ENCODE assay signal across 19 cellular contexts in the genomic region with DNA sequence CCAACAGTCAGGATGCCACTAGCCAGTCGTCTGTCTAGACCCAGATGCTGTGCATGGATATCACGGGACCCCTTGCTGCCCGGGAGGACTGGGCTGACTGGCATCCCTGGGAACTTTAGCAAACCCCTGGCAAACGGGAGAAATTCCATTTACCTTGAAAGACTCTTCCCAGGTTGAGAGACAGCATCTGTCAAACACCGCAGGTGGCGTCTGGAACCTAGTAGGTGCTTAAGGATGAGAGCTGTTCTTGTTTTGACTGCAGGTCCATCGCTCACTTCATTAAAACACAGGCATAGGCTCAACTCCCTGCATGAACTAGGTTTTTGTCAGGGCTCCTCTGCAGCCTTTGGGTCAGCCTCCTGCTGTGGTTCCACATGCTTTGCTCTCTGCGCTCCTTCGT.
DNase-seq lines count a peak whose midpoint lies in the region; ATAC-seq and TF ChIP-seq lines count a peak whose summit lies in the region.
"Had no signal": no experiment of that assay in that cellular context is flagged by ENCODE, and none has a peak within 500 bp of the region (broad histone marks: within the 10 kb centered on the region; RNA-seq: fewer than 3 reads in every experiment).

No MANE protein-coding gene starts in this region.

- H3K36me3 ChIP-seq in KMS-11 (ENCODE audit: insufficient read depth) (no peaks in the 10 kb centered on the region), OCI-LY7 (ENCODE audit: insufficient read depth, low read length) (no peaks in the 10 kb centered on the region), vagina (no peaks in the 10 kb centered on the region), uterus (no peaks in the 10 kb centered on the region)
- H3K36me3 ChIP-seq: BLaER1 had no signal

- H3K4me3 Mint-ChIP-seq in nephron progenitor cell: no peak overlapping the region
- H3K4me3 Mint-ChIP-seq: CD14-positive monocyte; CD4-positive, alpha-beta memory T cell; HFFc6 had no signal

- peak overlapping the region; percentile 86 for H3K27ac Mint-ChIP-seq in nephron progenitor cell
- H3K27ac Mint-ChIP-seq: CD14-positive monocyte; CD4-positive, alpha-beta memory T cell; HFFc6 had no signal

- H3K9me3 ChIP-seq in OCI-LY7 (ENCODE audit: low read length) (no peaks in the 10 kb centered on the region), vagina (no peaks in the 10 kb centered on the region), uterus (no peaks in the 10 kb centered on the region)

- TF ChIP-seq CTCF in KMS-11 (conservative IDR thresholded peaks at IDR 0.05; ENCODE audit: low read depth, low read length) (no peak), OCI-LY7 (conservative IDR thresholded peaks at IDR 0.05; ENCODE audit: low read length) (no peak), nephron progenitor cell (IDR thresholded peaks at IDR 0.05) (no peak), vagina (IDR thresholded peaks at IDR 0.05) (no peak), uterus (IDR thresholded peaks at IDR 0.05) (no peak)

- CTCF ChIA-PET in OCI-LY7 (lab: Charles Lee; ENCODE audit: unreplicated experiment): no interaction called here

- no peaks in the 10 kb centered on the region for H4K20me1 ChIP-seq in KMS-11 (ENCODE audit: insufficient read depth)
- no peaks in the 10 kb centered on the region for H4K20me1 ChIP-seq in OCI-LY7 (ENCODE audit: insufficient read depth, low read length)
- H4K20me1 ChIP-seq: BLaER1 had no signal

- no peaks in the 10 kb centered on the region for H3K36me3 Mint-ChIP-seq in nephron progenitor cell (ENCODE audit: low read depth)
- H3K36me3 Mint-ChIP-seq: CD14-positive monocyte; CD4-positive, alpha-beta memory T cell had no signal

- H3K4me2 ChIP-seq in KMS-11 (peak overlapping the region; percentile 79), OCI-LY7 (ENCODE audit: low read length) (peak overlapping the region; percentile 39; the same call in 1 of the 2 replicates)
- H3K4me2 ChIP-seq: BLaER1 had no signal

- no peak overlapping the region for H3K9ac ChIP-seq in KMS-11
- H3K9ac ChIP-seq: BLaER1, GM23248 had no signal

- H2AFZ ChIP-seq in KMS-11 (ENCODE audit: low read depth): peak overlapping the region; percentile 63; the same call in 1 of the 2 replicates
- H2AFZ ChIP-seq in OCI-LY7 (ENCODE audit: low read length): peak overlapping the region; percentile 45; the same call in 1 of the 2 replicates
- H2AFZ ChIP-seq: GM23248 had no signal

- H3K4me3 ChIP-seq in KMS-11 (IDR thresholded peaks at IDR 0.05; ENCODE audit: insufficient read depth, low read depth, low read length): no peak overlapping the region
- no peak overlapping the region for H3K4me3 ChIP-seq in OCI-LY7 (ENCODE audit: low read depth, low read length, poor library complexity, severe bottlenecking)
- H3K4me3 ChIP-seq in vagina: no peak overlapping the region
- H3K4me3 ChIP-seq in uterus: no peak overlapping the region
- H3K4me3 ChIP-seq: BLaER1, GM23248 had no signal

- TF ChIP-seq POLR2A in vagina (IDR thresholded peaks at IDR 0.05) (no peak), uterus (IDR thresholded peaks at IDR 0.05) (no peak)

- peaks cover 15% of the 10 kb centered on the region for H3K27me3 Mint-ChIP-seq in nephron progenitor cell (ENCODE audit: low read depth, poor library complexity)

- H3K79me2 ChIP-seq in KMS-11 (ENCODE audit: insufficient read depth, low read depth) (no peaks in the 10 kb centered on the region), OCI-LY7 (ENCODE audit: insufficient read depth, low read depth, low read length) (no peaks in the 10 kb centered on the region)

- peaks cover 18% of the 10 kb centered on the region for H3K4me1 Mint-ChIP-seq in nephron progenitor cell
- H3K4me1 Mint-ChIP-seq: CD14-positive monocyte; CD4-positive, alpha-beta memory T cell had no signal

- no peak for ATAC-seq in GM18498 (IDR thresholded peaks at IDR 0.05; ENCODE audit: unreplicated experiment)
- ATAC-seq: HCT116, HepG2 had no signal

- H3K27me3 ChIP-seq in KMS-11 (ENCODE audit: insufficient read depth, low read depth): no peaks in the 10 kb centered on the region
- no peaks in the 10 kb centered on the region for H3K27me3 ChIP-seq in vagina
- H3K27me3 ChIP-seq in uterus: no peaks in the 10 kb centered on the region

- H3K27ac ChIP-seq in KMS-11 (peak overlapping the region; percentile 50), OCI-LY7 (ENCODE audit: low read depth, low read length, poor library complexity, severe bottlenecking) (peak overlapping the region; percentile 44), vagina (no peak overlapping the region), uterus (no peak overlapping the region)
- H3K27ac ChIP-seq: BLaER1, GM23248 had no signal

- no TSS peak for BruUV-seq in OCI-LY7 (replicated peaks; lab: Mats Ljungman, UMichigan)

- no peaks in the 10 kb centered on the region for H3K9me2 ChIP-seq in OCI-LY7 (ENCODE audit: insufficient read depth, low read length)

- peaks cover 5% of the 10 kb centered on the region for H3K9me3 Mint-ChIP-seq in nephron progenitor cell

- intact Hi-C loops in OCI-LY7 (cut with micrococcal nuclease; ENCODE audit: unreplicated experiment): loop anchor here (10.0 kb wide), 1 partner anchor 199 kb away; no protein-coding TSS in a partner anchor
- intact Hi-C loops in vagina (cut with DNase I): no loop called here
- intact Hi-C loops in uterus (cut with DNase I; ENCODE audit: low total_unique reads): no loop called here

- H3K4me1 ChIP-seq in KMS-11 (ENCODE audit: low read depth, poor library complexity, severe bottlenecking) (peaks cover 61% of the 10 kb centered on the region), OCI-LY7 (ENCODE audit: insufficient read depth, low read length, poor library complexity, severe bottlenecking) (peaks cover 51% of the 10 kb centered on the region), vagina (no peaks in the 10 kb centered on the region), uterus (no peaks in the 10 kb centered on the region)
- H3K4me1 ChIP-seq: BLaER1 had no signal

- no peak for DNase-seq in OCI-LY7 (ENCODE audit: low spot score)
- DNase-seq in nephron progenitor cell: no peak
- DNase-seq in vagina (ENCODE audit: extremely low spot score in 2 of 2): peak; percentile 44 to 79
- no peak for DNase-seq in uterus
- DNase-seq in GOT3 (lab: John Stamatoyannopoulos, UW): no peak
- DNase-seq: 8988T; CD4-positive, alpha-beta memory T cell; DMS153; DMS79; GF-D8; GM23248; H7; HFFc6 had no signal

- POLR2A ChIA-PET in OCI-LY7 (lab: Charles Lee): interaction anchor here (1.1 kb wide), 2 partner anchors 14 to 15 kb away, joined by 3 to 5 read pairs; no protein-coding TSS in a partner anchor

Comparison
In these comparisons a context has a peak if more than half of its experiments do, and no peak if none do; other contexts are left out.
1. H3K27ac ChIP-seq: peak in KMS-11 (single experiment) and OCI-LY7 (single experiment); none in vagina (single experiment) and uterus (0 of 2).
2. DNase-seq: peak in vagina (2 of 2); none in OCI-LY7 (single experiment), nephron progenitor cell (single experiment), uterus (0 of 2) and GOT3 (single experiment).